ENCODE assay signal across 16 cellular contexts in the genomic region with DNA sequence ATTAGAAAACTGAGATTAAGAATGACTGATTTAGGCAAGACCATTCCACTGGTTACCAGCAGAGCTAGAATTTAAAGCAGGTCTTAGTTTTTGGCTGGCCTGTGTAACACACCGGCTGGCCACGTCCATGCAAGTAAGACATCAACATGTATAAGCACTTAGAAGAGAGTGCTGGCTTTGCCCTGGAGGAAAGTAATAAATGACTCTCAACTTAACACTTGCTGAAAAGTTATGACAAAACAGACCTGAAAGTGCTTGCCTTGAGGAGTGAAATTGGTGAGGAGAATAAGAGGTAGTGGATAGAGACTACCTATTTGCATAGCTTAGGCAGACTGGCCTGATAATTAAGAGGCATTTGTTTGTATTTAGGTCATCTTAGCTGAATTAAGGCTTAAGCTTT.
DNase-seq lines count a peak whose midpoint lies in the region; ATAC-seq and TF ChIP-seq lines count a peak whose summit lies in the region.
"Had no signal": no experiment of that assay in that cellular context is flagged by ENCODE, and none has a peak within 500 bp of the region (broad histone marks: within the 10 kb centered on the region; RNA-seq: fewer than 3 reads in every experiment).

No MANE protein-coding gene starts in this region.

- no peak for TF ChIP-seq EP300 in upper lobe of left lung (IDR thresholded peaks at IDR 0.05)

- H3K9ac ChIP-seq in mesendoderm (ENCODE audit: low read length): no peak overlapping the region
- H3K9ac ChIP-seq: KMS-11 had no signal

- intact Hi-C loops in ascending aorta (cut with DNase I): no loop called here
- intact Hi-C loops in Right ventricle myocardium superior (cut with DNase I): no loop called here

- H3K4me1 ChIP-seq in HAP-1 (no peaks in the 10 kb centered on the region; the same call in 1 of the 2 replicates), ascending aorta (peaks cover 0 to 3% of the 10 kb centered on the region in 2 donors), mesendoderm (ENCODE audit: control insufficient read depth, low read depth, low read length) (peaks cover 4% of the 10 kb centered on the region), upper lobe of left lung (no peaks in the 10 kb centered on the region)
- H3K4me1 ChIP-seq: A549, BE2C, Caco-2 had no signal

- no peak overlapping the region for H2AK5ac ChIP-seq in mesendoderm (ENCODE audit: low read length)

- no peak overlapping the region for H4K5ac ChIP-seq in mesendoderm (ENCODE audit: low read length)

- H3K23ac ChIP-seq in mesendoderm (ENCODE audit: low read length): no peak overlapping the region

- H2BK5ac ChIP-seq in mesendoderm (ENCODE audit: low read length): no peak overlapping the region

- H3K27me3 ChIP-seq in HAP-1 (ENCODE audit: low read depth) (no peaks in the 10 kb centered on the region), ascending aorta (no peaks in the 10 kb centered on the region), mesendoderm (ENCODE audit: insufficient read depth, low read length, poor library complexity) (no peaks in the 10 kb centered on the region), upper lobe of left lung (no peaks in the 10 kb centered on the region)
- H3K27me3 ChIP-seq: BE2C had no signal

- H3K4me3 ChIP-seq in HAP-1 (no peak overlapping the region), ascending aorta (no peak overlapping the region), mesendoderm (ENCODE audit: low read length) (no peak overlapping the region), upper lobe of left lung (no peak overlapping the region)
- H3K4me3 ChIP-seq: A549 had no signal

- TF ChIP-seq CTCF in ascending aorta (IDR thresholded peaks at IDR 0.05) (no peak), upper lobe of left lung (IDR thresholded peaks at IDR 0.05) (no peak)

- no peak overlapping the region for H3K18ac ChIP-seq in mesendoderm (ENCODE audit: low read length)

- peak; percentile 13 to 41 for DNase-seq in HAP-1 (ENCODE audit: low spot score in 2 of 2)
- DNase-seq in ascending aorta (ENCODE audit: low spot score in 2 of 2): no peak
- peak; percentile 34 for DNase-seq in mesendoderm
- DNase-seq in Right ventricle myocardium superior: no peak
- no peak for DNase-seq in upper lobe of left lung
- DNase-seq in NCI-H187 treated with DMSO at 0.1 percent for 48 hours (lab: John Stamatoyannopoulos, UW): no peak
- DNase-seq: BE2C; Caco-2; CD8-positive, alpha-beta memory T cell; DMS79 had no signal

- H3K36me3 ChIP-seq in HAP-1 (replicated peaks) (no peaks in the 10 kb centered on the region), ascending aorta (no peaks in the 10 kb centered on the region), mesendoderm (ENCODE audit: control insufficient read depth, insufficient read depth, low read length) (no peaks in the 10 kb centered on the region), upper lobe of left lung (no peaks in the 10 kb centered on the region)
- H3K36me3 ChIP-seq: BE2C had no signal

- no peak overlapping the region for H3K56ac ChIP-seq in mesendoderm (ENCODE audit: low read length)

- H3K4ac ChIP-seq in mesendoderm (ENCODE audit: low read depth, low read length): peak overlapping the region; percentile 55

- peak overlapping the region; percentile 38 for H2BK120ac ChIP-seq in mesendoderm (ENCODE audit: low read depth, low read length)

- in situ Hi-C loops in HAP-1 (cut with MboI; ENCODE audit: low sequenced_read_pairs): no loop called here

- ATAC-seq in GM18520 (IDR thresholded peaks at IDR 0.05; ENCODE audit: unreplicated experiment) (peak; percentile 34), HG02759 (IDR thresholded peaks at IDR 0.05; ENCODE audit: unreplicated experiment) (no peak), Right ventricle myocardium superior (ENCODE audit: poor library complexity) (no peak), upper lobe of left lung (ENCODE audit: low FRiP score in 2 of 2) (no peak)
- ATAC-seq: A549, HepG2 had no signal

- no peak overlapping the region for H3K4me2 ChIP-seq in mesendoderm (ENCODE audit: low read length)
- H3K4me2 ChIP-seq: A549, KMS-11 had no signal

- TF ChIP-seq POLR2A in upper lobe of left lung (IDR thresholded peaks at IDR 0.05): no peak

- WGBS in mesendoderm (ENCODE audit: extremely low coverage, insufficient coverage, low lambda C conversion rate): no CpG with 5 or more reads among the region's 2 CpGs
- 63 to 70% methylated on average over 2 of the region's 2 CpGs for WGBS in upper lobe of left lung, 2 donors

- no peaks in the 10 kb centered on the region for H3K79me1 ChIP-seq in mesendoderm (ENCODE audit: low read length)

- no peak overlapping the region for H4K8ac ChIP-seq in mesendoderm (ENCODE audit: low read depth, low read length)

- no peaks in the 10 kb centered on the region for H3K9me3 ChIP-seq in HAP-1
- no peaks in the 10 kb centered on the region for H3K9me3 ChIP-seq in ascending aorta
- H3K9me3 ChIP-seq in upper lobe of left lung: no peaks in the 10 kb centered on the region
- H3K9me3 ChIP-seq: A549, BE2C, Caco-2 had no signal

- H3K27ac ChIP-seq in ascending aorta (peak overlapping the region; percentile 42 to 65), mesendoderm (ENCODE audit: low read depth, low read length) (no peak overlapping the region), upper lobe of left lung (no peak overlapping the region)
- H3K27ac ChIP-seq: A549, C4-2B, KMS-11 had no signal

- H2BK15ac ChIP-seq in mesendoderm (replicated peaks; ENCODE audit: low read depth): no peak overlapping the region

- H3K79me2 ChIP-seq in mesendoderm (ENCODE audit: control insufficient read depth, insufficient read depth, low read length): no peaks in the 10 kb centered on the region

Comparison
In these comparisons a context has a peak if more than half of its experiments do, and no peak if none do; other contexts are left out.
1. DNase-seq: peak in HAP-1 (2 of 2) and mesendoderm (single experiment); none in ascending aorta (0 of 2), Right ventricle myocardium superior (single experiment), upper lobe of left lung (0 of 2) and NCI-H187 treated with DMSO at 0.1 percent for 48 hours (single experiment).
2. H3K27ac ChIP-seq: peak in ascending aorta (2 of 2); none in mesendoderm (single experiment) and upper lobe of left lung (0 of 4).